In genomic region chr6:30735668-30736314, GRCh38 we compare ENCODE assay signal across 1 cellular context.
TF ChIP-seq lines count a peak whose summit lies in the region.

No MANE protein-coding gene starts in this region.

TF ChIP-seq in GM12878, 131 proteins besides CTCF, POLR2A, EP300 and RAD21 (continued from another document):
- 0 out of 2 replicates have a peak, but pooled peaks have one; percentile 21 for TF ChIP-seq BCL11A (IDR thresholded peaks at IDR 0.05; ENCODE audit: low read depth, low read length)
- no peak for TF ChIP-seq RBBP5 (conservative IDR thresholded peaks at IDR 0.05)
- TF ChIP-seq ETV6 (conservative IDR thresholded peaks at IDR 0.05 in 1 of 2, IDR thresholded peaks at IDR 0.05 in 1 of 2; ENCODE audit: borderline replicate concordance in 1 of 2, low read depth in 1 of 2) = peak in 1 of 2 experiments; percentile 42; a peak in 1 of 4 replicates
- no peak for TF ChIP-seq RELA (IDR thresholded peaks at IDR 0.05; ENCODE audit: borderline replicate concordance, partially characterized antibody)
- TF ChIP-seq PRDM15 (CRISPR knock-in tag; IDR thresholded peaks at IDR 0.05) = no peak
- TF ChIP-seq ATF2 (IDR thresholded peaks at IDR 0.05; ENCODE audit: low read length) = peak; percentile 56; the same call in 1 of the 2 replicates
- no peak for TF ChIP-seq BMI1 (IDR thresholded peaks at IDR 0.05; ENCODE audit: borderline replicate concordance)
- TF ChIP-seq GABPA (IDR thresholded peaks at IDR 0.05; ENCODE audit: low read depth) = 0 out of 2 replicates have a peak, but pooled peaks have one; percentile 10
